In genomic region chr20:41141153-41141815, GRCh38 we compare ENCODE assay signal across 9 cellular contexts. TPM values are rescaled to one million over a fixed set of nuclear protein-coding genes. Genes with fewer than 3 reads are reported as not detected.
A peak's percentile ranks its signal among the peaks of the same experiment; 100 is the strongest.
DNase-seq lines count a peak whose midpoint lies in the region; ATAC-seq and TF ChIP-seq lines count a peak whose summit lies in the region.
"Had no signal": no experiment of that assay in that cellular context is flagged by ENCODE, and none has a peak within 500 bp of the region (broad histone marks: within the 10 kb centered on the region; RNA-seq: fewer than 3 reads in every experiment).

No MANE protein-coding gene starts in this region.

- POLR2A ChIA-PET in activated CD8-positive, alpha-beta T cell treated with anti-CD3 and anti-CD28 coated beads for 36 hours (lab: Charles Lee): interaction anchor here (0.8 to 15.4 kb wide), 4 partner anchors 16 to 36 kb away, joined by 3 to 361 read pairs (median 4); no protein-coding TSS in a partner anchor

- peaks cover 61% of the 10 kb centered on the region for H3K36me3 Mint-ChIP-seq in activated CD8-positive, alpha-beta T cell treated with anti-CD3 and anti-CD28 coated beads for 36 hours (ENCODE audit: low read depth)

- TF ChIP-seq CTCF in activated CD8-positive, alpha-beta T cell treated with anti-CD3 and anti-CD28 coated beads for 36 hours (IDR thresholded peaks at IDR 0.05): no peak

- DNase-seq in ELR (ENCODE audit: low read depth): peak; percentile 36
- peak; percentile 44 for DNase-seq in activated CD8-positive, alpha-beta T cell treated with anti-CD3 and anti-CD28 coated beads for 36 hours
- DNase-seq in foreskin melanocyte: peak; percentile 82
- DNase-seq in pulmonary artery endothelial cell (ENCODE audit: low read depth, low spot score): peak; percentile 52
- DNase-seq in NCI-H446 treated with DMSO at 0.1 percent for 48 hours (lab: John Stamatoyannopoulos, UW): no peak
- DNase-seq in pons (ENCODE audit: low spot score): no peak
- DNase-seq: stimulated activated CD4-positive, alpha-beta T cell treated with anti-CD3 and anti-CD28 coated beads, Interleukin-4, amount 100 ng/mL, for 1 hour had no signal

- peaks cover 75% of the 10 kb centered on the region for H3K4me1 Mint-ChIP-seq in activated CD8-positive, alpha-beta T cell treated with anti-CD3 and anti-CD28 coated beads for 36 hours (ENCODE audit: low read depth)

- no peaks in the 10 kb centered on the region for H3K27me3 Mint-ChIP-seq in activated CD8-positive, alpha-beta T cell treated with anti-CD3 and anti-CD28 coated beads for 36 hours

- ATAC-seq in activated CD8-positive, alpha-beta T cell treated with anti-CD3 and anti-CD28 coated beads for 36 hours: no peak
- ATAC-seq in GM18505 (IDR thresholded peaks at IDR 0.05; ENCODE audit: unreplicated experiment) (no peak), GM18909 (IDR thresholded peaks at IDR 0.05; ENCODE audit: poor library complexity, unreplicated experiment) (no peak)

- intact Hi-C loops in activated CD8-positive, alpha-beta T cell treated with anti-CD3 and anti-CD28 coated beads for 36 hours (cut with micrococcal nuclease): no loop called here

- H3K4me3 Mint-ChIP-seq in activated CD8-positive, alpha-beta T cell treated with anti-CD3 and anti-CD28 coated beads for 36 hours: peak overlapping the region; percentile 91

- no peaks in the 10 kb centered on the region for H3K9me3 Mint-ChIP-seq in activated CD8-positive, alpha-beta T cell treated with anti-CD3 and anti-CD28 coated beads for 36 hours

- no peak for TF ChIP-seq POLR2A in GM18505 (IDR thresholded peaks at IDR 0.05; ENCODE audit: borderline replicate concordance, extremely low read depth, insufficient read depth, insufficient read length)

- peak overlapping the region; percentile 91 for H3K27ac Mint-ChIP-seq in activated CD8-positive, alpha-beta T cell treated with anti-CD3 and anti-CD28 coated beads for 36 hours

- CTCF ChIA-PET in activated CD8-positive, alpha-beta T cell treated with anti-CD3 and anti-CD28 coated beads for 36 hours (lab: Charles Lee): interaction anchor here (0.6 to 14.5 kb wide), 11 partner anchors 8 to 198 kb away, joined by 3 to 209 read pairs (median 5); no protein-coding TSS in a partner anchor

RNA-seq across cellular contexts. Expression of gene PLCG1, which starts 3.9 kb away (rescaled TPM):
- 100 to 1,000 TPM; 259 to 260 TPM for total RNA-seq in activated CD8-positive, alpha-beta T cell treated with anti-CD3 and anti-CD28 coated beads for 36 hours
- total RNA-seq in pulmonary artery endothelial cell: 94.7 and 129 TPM in 2 replicates

Comparison
In these comparisons a context has a peak if more than half of its experiments do, and no peak if none do; other contexts are left out.
1. DNase-seq: peak in ELR (single experiment), activated CD8-positive, alpha-beta T cell treated with anti-CD3 and anti-CD28 coated beads for 36 hours (single experiment), foreskin melanocyte (single experiment) and pulmonary artery endothelial cell (single experiment); none in NCI-H446 treated with DMSO at 0.1 percent for 48 hours (single experiment) and pons (single experiment).